In genomic region chr13:55199132-55199531, GRCh38 we compare ENCODE assay signal across 15 cellular contexts.
A peak's percentile ranks its signal among the peaks of the same experiment; 100 is the strongest.
DNase-seq lines count a peak whose midpoint lies in the region; ATAC-seq and TF ChIP-seq lines count a peak whose summit lies in the region.
"Had no signal": no experiment of that assay in that cellular context is flagged by ENCODE, and none has a peak within 500 bp of the region (broad histone marks: within the 10 kb centered on the region; RNA-seq: fewer than 3 reads in every experiment).

No MANE protein-coding gene starts in this region.

- peaks cover 6% of the 10 kb centered on the region for H3K36me3 ChIP-seq in neural progenitor cell
- H3K36me3 ChIP-seq: neutrophil had no signal

- H3K9me3 ChIP-seq in neural progenitor cell (ENCODE audit: low read depth), result peaks cover 10% of the 10 kb centered on the region
- H3K9me3 ChIP-seq: neutrophil had no signal

- no peak overlapping the region for H3K4me3 Mint-ChIP-seq in WTC11
- no peak overlapping the region for H3K4me3 Mint-ChIP-seq in neural progenitor cell
- H3K4me3 Mint-ChIP-seq: CD4-positive, alpha-beta memory T cell had no signal

- H3K27me3 Mint-ChIP-seq in WTC11 (ENCODE audit: low read depth) (no peaks in the 10 kb centered on the region), neural progenitor cell (ENCODE audit: insufficient read depth, low read depth) (no peaks in the 10 kb centered on the region)
- H3K27me3 Mint-ChIP-seq: CD4-positive, alpha-beta memory T cell had no signal

- H4K20me1 ChIP-seq in neural progenitor cell (ENCODE audit: low read depth), result no peaks in the 10 kb centered on the region

- H3K4me2 ChIP-seq in neural progenitor cell, result no peak overlapping the region
- H3K4me2 ChIP-seq: KMS-11 had no signal

- no peak overlapping the region for H3K9ac ChIP-seq in neural progenitor cell
- H3K9ac ChIP-seq: KMS-11 had no signal

- H3K4me1 ChIP-seq in neural progenitor cell, result no peaks in the 10 kb centered on the region

- H3K4me3 ChIP-seq in neural progenitor cell, result no peak overlapping the region
- H3K4me3 ChIP-seq: skin epidermis had no signal

- no peaks in the 10 kb centered on the region for H3K79me2 ChIP-seq in neural progenitor cell (ENCODE audit: low read depth)

- no peak overlapping the region for H2AFZ ChIP-seq in neural progenitor cell (replicated peaks)

- no peak overlapping the region for H3K27ac ChIP-seq in neural progenitor cell
- H3K27ac ChIP-seq: KMS-11, neutrophil, skin epidermis had no signal

- H3F3A ChIP-seq in neural progenitor cell (ENCODE audit: low read depth), result no peaks in the 10 kb centered on the region

- peak; percentile 83 for ATAC-seq in WTC11
- no peak for ATAC-seq in HG02884 (IDR thresholded peaks at IDR 0.05; ENCODE audit: unreplicated experiment)
- ATAC-seq: left ventricle myocardium superior had no signal

- DNase-seq in DMS53 treated with DMSO at 0.1 percent for 48 hours (lab: John Stamatoyannopoulos, UW; ENCODE audit: unreplicated experiment) (peak; percentile 19), Kasumi-1 (lab: John Stamatoyannopoulos, UW) (peak; percentile 2 to 5), WTC11 (ENCODE audit: low spot score) (no peak), neural progenitor cell (ENCODE audit: low spot score) (peak; percentile 47), mesenteric fat pad (ENCODE audit: low spot score) (no peak), cortex of kidney (lab: John Stamatoyannopoulos, UW) (no peak)
- DNase-seq: activated CD8-positive, alpha-beta memory T cell treated with anti-CD3 and anti-CD28 coated beads for 24 hours; activated naive CD4-positive, alpha-beta T cell; CD4-positive, alpha-beta memory T cell; head of caudate nucleus; left ventricle myocardium superior had no signal

- POLR2A ChIA-PET in WTC11 (lab: Charles Lee), result no interaction called here

- no peak for TF ChIP-seq CTCF in WTC11 (IDR thresholded peaks at IDR 0.05)
- TF ChIP-seq CTCF in neural progenitor cell (IDR thresholded peaks at IDR 0.05), result peak; percentile 59

- H3K9me3 Mint-ChIP-seq in WTC11 (peaks cover 50% of the 10 kb centered on the region), neural progenitor cell (peaks cover 11% of the 10 kb centered on the region)

- no peak overlapping the region for H3K27ac Mint-ChIP-seq in WTC11
- no peak overlapping the region for H3K27ac Mint-ChIP-seq in neural progenitor cell
- H3K27ac Mint-ChIP-seq: CD4-positive, alpha-beta memory T cell had no signal

- H3K36me3 Mint-ChIP-seq in WTC11 (peaks cover 52% of the 10 kb centered on the region), neural progenitor cell (no peaks in the 10 kb centered on the region)
- H3K36me3 Mint-ChIP-seq: CD4-positive, alpha-beta memory T cell had no signal

- H3K4me1 Mint-ChIP-seq in WTC11, result peaks cover 27% of the 10 kb centered on the region
- H3K4me1 Mint-ChIP-seq in neural progenitor cell, result no peaks in the 10 kb centered on the region
- H3K4me1 Mint-ChIP-seq: CD4-positive, alpha-beta memory T cell had no signal

- CTCF ChIA-PET in WTC11 (lab: Charles Lee), result interaction anchor here (1.0 to 1.9 kb wide), 4 partner anchors 31 to 466 kb away, joined by 3 to 11 read pairs (median 4); no protein-coding TSS in a partner anchor

- H3K27me3 ChIP-seq in neural progenitor cell, result no peaks in the 10 kb centered on the region
- H3K27me3 ChIP-seq: neutrophil had no signal

TF ChIP-seq in WTC11, 78 proteins besides CTCF, POLR2A, EP300 and RAD21:
- TF ChIP-seq OVOL2 (CRISPR knock-in tag; IDR thresholded peaks at IDR 0.05; ENCODE audit: borderline replicate concordance) (no peak), ZNF232 (CRISPR knock-in tag; IDR thresholded peaks at IDR 0.05) (no peak)
- TF ChIP-seq, protein P1, sequence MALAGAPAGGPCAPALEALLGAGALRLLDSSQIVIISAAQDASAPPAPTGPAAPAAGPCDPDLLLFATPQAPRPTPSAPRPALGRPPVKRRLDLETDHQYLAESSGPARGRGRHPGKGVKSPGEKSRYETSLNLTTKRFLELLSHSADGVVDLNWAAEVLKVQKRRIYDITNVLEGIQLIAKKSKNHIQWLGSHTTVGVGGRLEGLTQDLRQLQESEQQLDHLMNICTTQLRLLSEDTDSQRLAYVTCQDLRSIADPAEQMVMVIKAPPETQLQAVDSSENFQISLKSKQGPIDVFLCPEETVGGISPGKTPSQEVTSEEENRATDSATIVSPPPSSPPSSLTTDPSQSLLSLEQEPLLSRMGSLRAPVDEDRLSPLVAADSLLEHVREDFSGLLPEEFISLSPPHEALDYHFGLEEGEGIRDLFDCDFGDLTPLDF (CRISPR knock-in tag; IDR thresholded peaks at IDR 0.05), result no peak

Comparison
In these comparisons a context has a peak if more than half of its experiments do, and no peak if none do; other contexts are left out.
1. DNase-seq: peak in DMS53 treated with DMSO at 0.1 percent for 48 hours (single experiment), Kasumi-1 (2 of 2) and neural progenitor cell (single experiment); none in WTC11 (single experiment), mesenteric fat pad (single experiment) and cortex of kidney (single experiment).